ENCODE assay signal across 12 cellular contexts in the genomic region with DNA sequence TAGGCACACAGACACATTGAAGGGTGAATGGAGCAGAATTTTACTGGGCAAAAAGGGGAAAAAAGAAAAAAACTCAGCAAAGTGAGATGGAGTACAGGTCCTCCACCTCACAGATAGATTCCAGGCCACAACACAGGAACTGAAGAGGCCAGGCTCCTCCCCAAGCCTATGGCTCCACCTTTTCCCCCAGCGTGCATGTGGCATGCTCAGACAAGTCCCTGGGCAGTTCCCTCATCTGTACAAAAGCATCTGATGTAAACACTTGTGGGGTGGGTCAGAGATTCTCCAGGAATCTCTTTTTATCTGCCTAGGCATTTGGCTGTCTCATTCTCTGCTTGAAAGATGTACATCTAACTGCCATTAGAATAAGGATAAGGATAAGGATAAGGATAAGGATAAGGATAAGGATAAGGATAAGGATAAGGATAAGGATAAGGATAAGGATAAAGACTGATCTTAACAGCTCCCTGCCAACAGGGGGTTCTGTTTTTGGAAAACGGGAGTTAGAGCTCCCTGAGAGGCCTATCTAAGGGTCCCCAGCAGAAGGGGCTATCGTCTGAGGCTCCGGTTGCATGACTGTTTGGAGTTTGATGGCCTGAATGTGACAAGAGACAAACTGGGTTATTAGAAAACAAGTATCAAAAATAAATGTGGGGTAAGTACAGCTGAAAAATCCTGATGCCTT. TPM values are rescaled to one million over a fixed set of nuclear protein-coding genes. Genes with fewer than 3 reads are reported as not detected.
A peak's percentile ranks its signal among the peaks of the same experiment; 100 is the strongest.
DNase-seq lines count a peak whose midpoint lies in the region; ATAC-seq, FAIRE-seq and TF ChIP-seq lines count a peak whose summit lies in the region.
"Had no signal": no experiment of that assay in that cellular context is flagged by ENCODE, and none has a peak within 500 bp of the region (broad histone marks: within the 10 kb centered on the region; RNA-seq: fewer than 3 reads in every experiment).

No MANE protein-coding gene starts in this region.

- no peak overlapping the region for H2AK9ac ChIP-seq in IMR-90 (replicated peaks; ENCODE audit: low read depth, low read length, poor library complexity)

- peak overlapping the region; percentile 60; the same call in 1 of the 2 replicates for H2BK120ac ChIP-seq in IMR-90 (ENCODE audit: low read depth, low read length)

- no peak overlapping the region; the same call in 1 of the 2 replicates for H3K18ac ChIP-seq in IMR-90 (ENCODE audit: low read depth, low read length)

- no peak for TF ChIP-seq POLR2A in IMR-90 (IDR thresholded peaks at IDR 0.05; ENCODE audit: low read depth, low read length)
- no peak for TF ChIP-seq POLR2A in body of pancreas (IDR thresholded peaks at IDR 0.05)

- CTCF ChIA-PET in IMR-90 (lab: Yijun Ruan, JAX) = no interaction called here

- no peak overlapping the region for H2AFZ ChIP-seq in IMR-90 (replicated peaks; ENCODE audit: low read length, poor library complexity)

- no peak overlapping the region for H3K27ac Mint-ChIP-seq in activated T-helper 17 cell treated with anti-CD3 and anti-CD28 coated beads, Interleukin-2, amount 50 U/mL, for 72 hours
- H3K27ac Mint-ChIP-seq: activated T-cell treated with anti-CD3 and anti-CD28 coated beads, Interleukin-2, amount 50 U/mL, for 72 hours had no signal

- H3K9ac ChIP-seq in BLaER1 treated with 17β-estradiol and CSF1 and Interleukin-3, amounts not matched to agents 10 nM and 100 nM = no peak overlapping the region
- no peak overlapping the region for H3K9ac ChIP-seq in IMR-90 (ENCODE audit: low read depth, low read length)
- H3K9ac ChIP-seq: KMS-11 had no signal

- no peak overlapping the region for H2BK5ac ChIP-seq in IMR-90 (ENCODE audit: low read depth, low read length, poor library complexity, severe bottlenecking)

- no peaks in the 10 kb centered on the region for H4K20me1 ChIP-seq in BLaER1 treated with 17β-estradiol and CSF1 and Interleukin-3, amounts not matched to agents 10 nM and 100 nM
- no peaks in the 10 kb centered on the region for H4K20me1 ChIP-seq in IMR-90 (ENCODE audit: insufficient read depth, low read length)

- dilution Hi-C loops in IMR-90 (cut with HindIII; ENCODE audit: low sequenced_read_pairs, unreplicated experiment) = no loop called here

- in situ Hi-C loops in IMR-90 (cut with MboI; ENCODE audit: low sequenced_read_pairs) = no loop called here

- BruUV-seq in IMR-90 (replicated peaks; lab: Mats Ljungman, UMichigan) = no TSS peak

- H3K27ac ChIP-seq in BLaER1 treated with 17β-estradiol and CSF1 and Interleukin-3, amounts not matched to agents 10 nM and 100 nM = peak overlapping the region in 8 of 11 experiments; percentile 13 to 60 (median 36); a peak in 8 of 22 replicates
- H3K27ac ChIP-seq in IMR-90 (ENCODE audit: insufficient read depth, low read length) = no peak overlapping the region
- H3K27ac ChIP-seq in body of pancreas = no peak overlapping the region
- H3K27ac ChIP-seq: KMS-11 had no signal

- H3K56ac ChIP-seq in IMR-90 (ENCODE audit: extremely low read depth, insufficient read depth, low read length) = no peak overlapping the region

- H2AK5ac ChIP-seq in IMR-90 (ENCODE audit: low read depth, low read length) = no peak overlapping the region

- peak overlapping the region; percentile 16 for H4K5ac ChIP-seq in IMR-90 (ENCODE audit: low read depth, low read length)

- WGBS in IMR-90 (ENCODE audit: extremely low coverage in 2 of 2, insufficient read length in 1 of 2), 2 experiments = no CpG with 5 or more reads among the region's 4 CpGs
- WGBS in body of pancreas, 2 donors = 82 to 85% methylated on average over 4 of the region's 4 CpGs

- H3K79me1 ChIP-seq in IMR-90 (ENCODE audit: low read depth in 1 of 2, low read length in 2 of 2) = no peaks in the 10 kb centered on the region

- intact Hi-C loops in IMR-90 (cut with micrococcal nuclease) = no loop called here
- intact Hi-C loops in body of pancreas (cut with DNase I) = no loop called here

- no peak overlapping the region for H3K14ac ChIP-seq in IMR-90 (replicated peaks; ENCODE audit: low read depth, low read length)

- TF ChIP-seq CTCF in IMR-90 (conservative IDR thresholded peaks at IDR 0.05; ENCODE audit: low read depth, low read length) = no peak
- no peak for TF ChIP-seq CTCF in body of pancreas (IDR thresholded peaks at IDR 0.05)

- H3K4me2 ChIP-seq in BLaER1 treated with 17β-estradiol and CSF1 and Interleukin-3, amounts not matched to agents 10 nM and 100 nM = peak overlapping the region in 10 of 11 experiments; percentile 4 to 39 (median 16); a peak in 10 of 22 replicates
- H3K4me2 ChIP-seq in IMR-90 (ENCODE audit: low read depth, low read length) = no peak overlapping the region
- H3K4me2 ChIP-seq: KMS-11 had no signal

- no peak overlapping the region for H3K23ac ChIP-seq in IMR-90 (ENCODE audit: low read depth, low read length)

- H3K4me1 ChIP-seq in BLaER1 treated with 17β-estradiol and CSF1 and Interleukin-3, amounts not matched to agents 10 nM and 100 nM = peaks cover 0 to 20% (median 8%) of the 10 kb centered on the region in 10 experiments; a peak in 7 of 20 replicates
- H3K4me1 ChIP-seq in IMR-90 (ENCODE audit: control insufficient read depth, insufficient read depth, low read length) (peaks cover 2% of the 10 kb centered on the region; the same call in 1 of the 2 replicates), body of pancreas (peaks cover 13% of the 10 kb centered on the region)

- peak; percentile 50 for DNase-seq in IMR-90
- peak; percentile 53 for DNase-seq in ecto neural progenitor cell (ENCODE audit: low spot score)
- DNase-seq in RCC 7860 (ENCODE audit: low spot score) = no peak
- no peak for DNase-seq in body of pancreas
- no peak for DNase-seq in activated CD4-positive, alpha-beta T cell treated with anti-CD3 and anti-CD28 coated beads for 1 hour
- DNase-seq: activated T-cell treated with anti-CD3 and anti-CD28 coated beads, Interleukin-2, amount 50 U/mL, for 72 hours; EL had no signal

- no peaks in the 10 kb centered on the region for H3K36me3 ChIP-seq in BLaER1 treated with 17β-estradiol and CSF1 and Interleukin-3, amounts not matched to agents 10 nM and 100 nM
- no peaks in the 10 kb centered on the region for H3K36me3 ChIP-seq in IMR-90 (ENCODE audit: control insufficient read depth, insufficient read depth, low read length)
- H3K36me3 ChIP-seq in body of pancreas (replicated peaks in 1 of 2; ENCODE audit: insufficient read depth in 1 of 2, low read depth in 2 of 2) = no peaks in the 10 kb centered on the region

- ATAC-seq in GM19467 (IDR thresholded peaks at IDR 0.05; ENCODE audit: unreplicated experiment) (peak; percentile 67), IMR-90 (ENCODE audit: low read depth) (peak; percentile 89), body of pancreas (no peak)
- no peak for ATAC-seq in activated T-helper 17 cell treated with anti-CD3 and anti-CD28 coated beads, Interleukin-2, amount 50 U/mL, for 72 hours (replicated peaks)
- ATAC-seq: activated T-cell treated with anti-CD3 and anti-CD28 coated beads, Interleukin-2, amount 50 U/mL, for 72 hours had no signal

- H3K9me1 ChIP-seq in IMR-90 (ENCODE audit: insufficient read depth, low read length) = no peaks in the 10 kb centered on the region

- no peaks in the 10 kb centered on the region for H3K9me3 ChIP-seq in BLaER1 treated with 17β-estradiol and CSF1 and Interleukin-3, amounts not matched to agents 10 nM and 100 nM (replicated peaks in 1 of 11)
- no peaks in the 10 kb centered on the region for H3K9me3 ChIP-seq in IMR-90 (ENCODE audit: control insufficient read depth, insufficient read depth, low read length)
- no peaks in the 10 kb centered on the region for H3K9me3 ChIP-seq in body of pancreas

- POLR2A ChIA-PET in IMR-90 (lab: Charles Lee; ENCODE audit: unreplicated experiment) = no interaction called here

- H3K4ac ChIP-seq in IMR-90 (ENCODE audit: low read depth, low read length) = no peak overlapping the region

- no peak overlapping the region for H3K4me3 ChIP-seq in BLaER1 treated with 17β-estradiol and CSF1 and Interleukin-3, amounts not matched to agents 10 nM and 100 nM
- H3K4me3 ChIP-seq in IMR-90 (ENCODE audit: insufficient read depth, low read depth, low read length) = no peak overlapping the region
- H3K4me3 ChIP-seq in body of pancreas = no peak overlapping the region
- H3K4me3 ChIP-seq: lung had no signal

- no peak overlapping the region for H3K4me3 Mint-ChIP-seq in activated T-helper 17 cell treated with anti-CD3 and anti-CD28 coated beads, Interleukin-2, amount 50 U/mL, for 72 hours
- H3K4me3 Mint-ChIP-seq: activated T-cell treated with anti-CD3 and anti-CD28 coated beads, Interleukin-2, amount 50 U/mL, for 72 hours had no signal

- FAIRE-seq in RCC 7860 (lab: Jason Lieb, UNC) = no peak

- H4K8ac ChIP-seq in IMR-90 (ENCODE audit: low read depth in 2 of 2, low read length in 2 of 2) = no peak overlapping the region

- TF ChIP-seq RAD21 in IMR-90 (IDR thresholded peaks at IDR 0.05; ENCODE audit: low read length) = no peak

- no peak overlapping the region for H2BK15ac ChIP-seq in IMR-90 (ENCODE audit: low read depth, low read length)

- peak overlapping the region; percentile 49; the same call in 1 of the 2 replicates for H4K91ac ChIP-seq in IMR-90 (ENCODE audit: insufficient read depth, low read depth, low read length)

- H2BK20ac ChIP-seq in IMR-90 (ENCODE audit: low read depth, low read length) = 0 out of 2 replicates have a peak overlapping the region, but pooled peaks have one; percentile 50

- no peaks in the 10 kb centered on the region for H3K27me3 ChIP-seq in BLaER1 treated with 17β-estradiol and CSF1 and Interleukin-3, amounts not matched to agents 10 nM and 100 nM
- H3K27me3 ChIP-seq in IMR-90 (ENCODE audit: control insufficient read depth, insufficient read depth, low read length) = no peaks in the 10 kb centered on the region
- H3K27me3 ChIP-seq in body of pancreas = no peaks in the 10 kb centered on the region

- H3K27me3 Mint-ChIP-seq in activated T-helper 17 cell treated with anti-CD3 and anti-CD28 coated beads, Interleukin-2, amount 50 U/mL, for 72 hours = no peaks in the 10 kb centered on the region

- H3K9me3 Mint-ChIP-seq in activated T-helper 17 cell treated with anti-CD3 and anti-CD28 coated beads, Interleukin-2, amount 50 U/mL, for 72 hours = no peaks in the 10 kb centered on the region

- H3K4me1 Mint-ChIP-seq in activated T-helper 17 cell treated with anti-CD3 and anti-CD28 coated beads, Interleukin-2, amount 50 U/mL, for 72 hours = no peaks in the 10 kb centered on the region

- no peaks in the 10 kb centered on the region for H3K36me3 Mint-ChIP-seq in activated T-helper 17 cell treated with anti-CD3 and anti-CD28 coated beads, Interleukin-2, amount 50 U/mL, for 72 hours (ENCODE audit: low read depth)

TF ChIP-seq in IMR-90, 13 proteins besides CTCF, POLR2A, EP300 and RAD21 (continues in another document):
- TF ChIP-seq MXI1 (IDR thresholded peaks at IDR 0.05; ENCODE audit: borderline replicate concordance, low read depth, low read length) = no peak
- no peak for TF ChIP-seq MAZ (IDR thresholded peaks at IDR 0.05; ENCODE audit: borderline replicate concordance, low read depth, low read length)
- no peak for TF ChIP-seq CHD1 (IDR thresholded peaks at IDR 0.05; ENCODE audit: low read depth, low read length)

RNA-seq across cellular contexts. Expression of gene ASXL3, which starts 17.2 kb away (rescaled TPM):
- total RNA-seq in IMR-90 (2012; rRNA removed) (under 0.01 and 0.54 TPM in 2 replicates), body of pancreas (1 to 10 TPM; 1.3 to 3.6 TPM)
- 0.03 TPM in 2 replicates for polyA plus RNA-seq in IMR-90 (2012; rRNA removed)
- polyA plus RNA-seq in IMR-90 (2012; cell fraction: cytosol; rRNA removed) = 0.01 and 0.05 TPM in 2 replicates
- polyA plus RNA-seq in IMR-90 (2012; cell fraction: nucleus; rRNA removed; ENCODE audit: low replicate concordance) = 0.02 and 0.18 TPM in 2 replicates
- not detected for total RNA-seq in activated T-helper 17 cell treated with anti-CD3 and anti-CD28 coated beads, Interleukin-2, amount 50 U/mL, for 72 hours
- total RNA-seq: activated T-cell treated with anti-CD3 and anti-CD28 coated beads, Interleukin-2, amount 50 U/mL, for 72 hours had no signal

Comparison
In these comparisons a context has a peak if more than half of its experiments do, and no peak if none do; other contexts are left out.
1. H3K27ac ChIP-seq: peak in BLaER1 treated with 17β-estradiol and CSF1 and Interleukin-3, amounts not matched to agents 10 nM and 100 nM (8 of 11); none in IMR-90 (single experiment) and body of pancreas (0 of 4).
2. ATAC-seq: peak in GM19467 (single experiment) and IMR-90 (single experiment); none in body of pancreas (single experiment) and activated T-helper 17 cell treated with anti-CD3 and anti-CD28 coated beads, Interleukin-2, amount 50 U/mL, for 72 hours (single experiment).
3. DNase-seq: peak in IMR-90 (single experiment) and ecto neural progenitor cell (single experiment); none in RCC 7860 (single experiment), body of pancreas (0 of 4) and activated CD4-positive, alpha-beta T cell treated with anti-CD3 and anti-CD28 coated beads for 1 hour (single experiment).